In genomic region chr4:187141101-187141500, GRCh38 we compare ENCODE assay signal across 30 cellular contexts.
"Had no signal": no experiment of that assay in that cellular context is flagged by ENCODE, and none has a peak within 500 bp of the region (broad histone marks: within the 10 kb centered on the region; RNA-seq: fewer than 3 reads in every experiment).

No MANE protein-coding gene starts in this region.

- H3K36me3 ChIP-seq: gastroesophageal sphincter, ovary, right lobe of liver, WERI-Rb-1 had no signal

- H3K27me3 Mint-ChIP-seq: activated CD4-positive, alpha-beta memory T cell treated with anti-CD3 and anti-CD28 coated beads for 36 hours; activated CD4-positive, alpha-beta T cell treated with anti-CD3 and anti-CD28 coated beads, Interleukin-2, amount 10 ng/mL, durations not matched to agents 24 days and 14 days; activated naive CD4-positive, alpha-beta T cell treated with anti-CD3 and anti-CD28 coated beads, Interleukin-2, amount 10 ng/mL, durations not matched to agents 7 days and 5 days; activated naive CD8-positive, alpha-beta T cell treated with anti-CD3 and anti-CD28 coated beads, Interleukin-2, amount 10 ng/mL, durations not matched to agents 7 days and 5 days; activated T-cell treated with anti-CD3 and anti-CD28 coated beads, Interleukin-2, amount 50 U/mL, for 24 hours; memory B cell; naive thymus-derived CD4-positive, alpha-beta T cell; progenitor cell of endocrine pancreas; stimulated activated naive CD8-positive, alpha-beta T cell treated with anti-CD3 and anti-CD28 coated beads, Interleukin-15, Interleukin-2, amounts not matched to agents 100 ng/mL and 50 ng/mL, for 24 hours; T-helper 17 cell; type B pancreatic cell had no signal

- DNase-seq: activated CD4-positive, alpha-beta memory T cell treated with anti-CD3 and anti-CD28 coated beads for 36 hours; activated CD4-positive, alpha-beta T cell treated with anti-CD3 and anti-CD28 coated beads, Interleukin-2, amount 10 ng/mL, durations not matched to agents 24 days and 14 days; activated CD8-positive, alpha-beta memory T cell treated with anti-CD3 and anti-CD28 coated beads, Interleukin-2, amount 50 U/mL, for 4 hours; activated gamma-delta T cell; activated naive CD4-positive, alpha-beta T cell treated with anti-CD3 and anti-CD28 coated beads, Interleukin-2, amount 10 ng/mL, durations not matched to agents 7 days and 5 days; activated naive CD8-positive, alpha-beta T cell treated with anti-CD3 and anti-CD28 coated beads, Interleukin-2, amount 10 ng/mL, durations not matched to agents 7 days and 5 days; activated T-cell treated with anti-CD3 and anti-CD28 coated beads, Interleukin-2, amount 50 U/mL, for 24 hours; dorsolateral prefrontal cortex; hippocampal formation; left colon; midbrain; naive thymus-derived CD4-positive, alpha-beta T cell; ovary; right lobe of liver; stimulated activated CD4-positive, alpha-beta T cell treated with anti-CD3 and anti-CD28 coated beads, Interleukin-12 subunit alpha, Interleukin-12 subunit beta, amount 100 ng/mL, for 4 hours; stimulated activated CD4-positive, alpha-beta T cell treated with anti-CD3 and anti-CD28 coated beads, Interleukin-4, amount 100 ng/mL, for 1 hour; substantia nigra; T-helper 17 cell; T1000; WERI-Rb-1 had no signal

- H3K27me3 ChIP-seq: gastroesophageal sphincter, ovary, right lobe of liver had no signal

- H3K4me3 Mint-ChIP-seq: activated CD4-positive, alpha-beta memory T cell treated with anti-CD3 and anti-CD28 coated beads for 36 hours; activated CD4-positive, alpha-beta T cell treated with anti-CD3 and anti-CD28 coated beads, Interleukin-2, amount 10 ng/mL, durations not matched to agents 24 days and 14 days; activated naive CD4-positive, alpha-beta T cell treated with anti-CD3 and anti-CD28 coated beads, Interleukin-2, amount 10 ng/mL, durations not matched to agents 7 days and 5 days; activated naive CD8-positive, alpha-beta T cell treated with anti-CD3 and anti-CD28 coated beads, Interleukin-2, amount 10 ng/mL, durations not matched to agents 7 days and 5 days; activated T-cell treated with anti-CD3 and anti-CD28 coated beads, Interleukin-2, amount 50 U/mL, for 24 hours; brain; memory B cell; naive thymus-derived CD4-positive, alpha-beta T cell; stimulated activated effector memory CD8-positive, alpha-beta T cell treated with anti-CD3 and anti-CD28 coated beads, Interleukin-12 subunit alpha, Interleukin-12 subunit beta, amount 100 ng/mL, for 72 hours; stimulated activated naive CD8-positive, alpha-beta T cell treated with anti-CD3 and anti-CD28 coated beads, Interleukin-15, Interleukin-2, amounts not matched to agents 100 ng/mL and 50 ng/mL, for 24 hours; T-helper 17 cell; type B pancreatic cell had no signal

- H3K4me1 ChIP-seq: gastroesophageal sphincter, right lobe of liver had no signal

- H3K9me3 Mint-ChIP-seq: activated CD4-positive, alpha-beta T cell treated with anti-CD3 and anti-CD28 coated beads, Interleukin-2, amount 10 ng/mL, durations not matched to agents 24 days and 14 days; brain; type B pancreatic cell had no signal

- H3K36me3 Mint-ChIP-seq: activated CD4-positive, alpha-beta memory T cell treated with anti-CD3 and anti-CD28 coated beads for 36 hours; activated naive CD4-positive, alpha-beta T cell treated with anti-CD3 and anti-CD28 coated beads, Interleukin-2, amount 10 ng/mL, durations not matched to agents 7 days and 5 days; activated naive CD8-positive, alpha-beta T cell treated with anti-CD3 and anti-CD28 coated beads, Interleukin-2, amount 10 ng/mL, durations not matched to agents 7 days and 5 days; brain; memory B cell; naive thymus-derived CD4-positive, alpha-beta T cell; stimulated activated effector memory CD8-positive, alpha-beta T cell treated with anti-CD3 and anti-CD28 coated beads, Interleukin-12 subunit alpha, Interleukin-12 subunit beta, amount 100 ng/mL, for 72 hours; type B pancreatic cell had no signal

- H3K4me1 Mint-ChIP-seq: activated CD4-positive, alpha-beta T cell treated with anti-CD3 and anti-CD28 coated beads, Interleukin-2, amount 10 ng/mL, durations not matched to agents 24 days and 14 days; activated naive CD4-positive, alpha-beta T cell treated with anti-CD3 and anti-CD28 coated beads, Interleukin-2, amount 10 ng/mL, durations not matched to agents 7 days and 5 days; activated naive CD8-positive, alpha-beta T cell treated with anti-CD3 and anti-CD28 coated beads, Interleukin-2, amount 10 ng/mL, durations not matched to agents 7 days and 5 days; memory B cell; naive thymus-derived CD4-positive, alpha-beta T cell; stimulated activated effector memory CD8-positive, alpha-beta T cell treated with anti-CD3 and anti-CD28 coated beads, Interleukin-12 subunit alpha, Interleukin-12 subunit beta, amount 100 ng/mL, for 72 hours; T-helper 17 cell had no signal

- H3K4me3 ChIP-seq: coronary artery, dorsolateral prefrontal cortex, gastroesophageal sphincter, ovary, right lobe of liver, skin epidermis had no signal

- H3K27ac ChIP-seq: coronary artery, dorsolateral prefrontal cortex, gastroesophageal sphincter, ovary, right lobe of liver, skin epidermis, WERI-Rb-1 had no signal

- ATAC-seq: activated CD4-positive, CD25-positive, alpha-beta regulatory T cell treated with anti-CD3 and anti-CD28 coated beads, Interleukin-2, amount 50 U/mL, for 24 hours; gastroesophageal sphincter; left colon; naive thymus-derived CD4-positive, alpha-beta T cell; right lobe of liver; stimulated activated effector memory CD8-positive, alpha-beta T cell treated with anti-CD3 and anti-CD28 coated beads, Interleukin-12 subunit alpha, Interleukin-12 subunit beta, amount 100 ng/mL, for 72 hours; T-helper 17 cell had no signal

- H3K27ac Mint-ChIP-seq: activated CD4-positive, alpha-beta memory T cell treated with anti-CD3 and anti-CD28 coated beads for 36 hours; activated CD4-positive, alpha-beta T cell treated with anti-CD3 and anti-CD28 coated beads, Interleukin-2, amount 10 ng/mL, durations not matched to agents 24 days and 14 days; activated naive CD4-positive, alpha-beta T cell treated with anti-CD3 and anti-CD28 coated beads, Interleukin-2, amount 10 ng/mL, durations not matched to agents 7 days and 5 days; activated naive CD8-positive, alpha-beta T cell treated with anti-CD3 and anti-CD28 coated beads, Interleukin-2, amount 10 ng/mL, durations not matched to agents 7 days and 5 days; activated T-cell treated with anti-CD3 and anti-CD28 coated beads, Interleukin-2, amount 50 U/mL, for 24 hours; brain; memory B cell; naive thymus-derived CD4-positive, alpha-beta T cell; progenitor cell of endocrine pancreas; stimulated activated effector memory CD8-positive, alpha-beta T cell treated with anti-CD3 and anti-CD28 coated beads, Interleukin-12 subunit alpha, Interleukin-12 subunit beta, amount 100 ng/mL, for 72 hours; stimulated activated naive CD8-positive, alpha-beta T cell treated with anti-CD3 and anti-CD28 coated beads, Interleukin-15, Interleukin-2, amounts not matched to agents 100 ng/mL and 50 ng/mL, for 24 hours; T-helper 17 cell; type B pancreatic cell had no signal

- H3K9me3 ChIP-seq: gastroesophageal sphincter, ovary, right lobe of liver had no signal
